ENCODE assay signal across 8 cellular contexts in genomic region chr21:41678944-41679343, GRCh38.
A peak's percentile ranks its signal among the peaks of the same experiment; 100 is the strongest.
DNase-seq lines count a peak whose midpoint lies in the region; ATAC-seq, FAIRE-seq and TF ChIP-seq lines count a peak whose summit lies in the region.

No MANE protein-coding gene starts in this region.

- H3K27me3 ChIP-seq in Panc1 (ENCODE audit: control insufficient read depth, insufficient read depth, low read length): no peaks in the 10 kb centered on the region
- no peaks in the 10 kb centered on the region; a peak in 2 of 7 replicates for H3K27me3 ChIP-seq in H1 (replicated peaks in 1 of 4; ENCODE audit: control insufficient read depth in 3 of 4, extremely low read depth in 1 of 4, insufficient read depth in 3 of 4, low read length in 3 of 4)
- no peaks in the 10 kb centered on the region for H3K27me3 ChIP-seq in right lobe of liver
- no peaks in the 10 kb centered on the region for H3K27me3 ChIP-seq in thyroid gland

- DNase-seq in AG09309 (ENCODE audit: low read depth) (peak; percentile 90), HT-29 (ENCODE audit: low spot score) (peak; percentile 97), Panc1 (ENCODE audit: low read depth, low spot score) (peak; percentile 94), H1 (ENCODE audit: low read depth in 1 of 2, low spot score in 2 of 2) (peak; percentile 82 to 87), right lobe of liver (peak; percentile 94 to 97 (median 94)), thyroid gland (peak; percentile 89 to 96)
- no peak for DNase-seq in activated naive CD4-positive, alpha-beta T cell treated with Interleukin-2 at 50 U/mL for 16 hours

- H2BK5ac ChIP-seq in H1 (ENCODE audit: low read depth, low read length): peak overlapping the region; percentile 82

- peak overlapping the region; percentile 78; the same call in 1 of the 2 replicates for H2BK20ac ChIP-seq in H1 (ENCODE audit: low read length)

- H2BK120ac ChIP-seq in H1 (replicated peaks; ENCODE audit: low read depth, low read length): no peak overlapping the region

- H2AFZ ChIP-seq in H1 (ENCODE audit: low read length): peak overlapping the region; percentile 73

- peak; percentile 98 for FAIRE-seq in H1 (lab: Jason Lieb, UNC)

- H2BK15ac ChIP-seq in H1 (ENCODE audit: low read length): no peak overlapping the region; the same call in 1 of the 2 replicates

- ATAC-seq in Panc1 (peak; percentile 84), right lobe of liver (peak; percentile 93 to 98 (median 98)), HG03469 (IDR thresholded peaks at IDR 0.05; ENCODE audit: unreplicated experiment) (no peak)

- H3K4ac ChIP-seq in H1 (replicated peaks; ENCODE audit: insufficient read length, low read depth, low read length): no peak overlapping the region

- TF ChIP-seq CTCF in AG09309 (IDR thresholded peaks at IDR 0.05; ENCODE audit: control insufficient read depth, insufficient read depth, low read depth, low read length, missing control alignments): no peak
- no peak for TF ChIP-seq CTCF in Panc1 (IDR thresholded peaks at IDR 0.05)
- TF ChIP-seq CTCF in H1 (IDR thresholded peaks at IDR 0.05; ENCODE audit: control extremely low read depth in 1 of 3, insufficient read depth in 1 of 3, low read depth in 1 of 3, low read length in 3 of 3): no peak
- no peak for TF ChIP-seq CTCF in right lobe of liver (IDR thresholded peaks at IDR 0.05)
- TF ChIP-seq CTCF in thyroid gland (IDR thresholded peaks at IDR 0.05): no peak

- in situ Hi-C loops in Panc1 (cut with HindIII; ENCODE audit: low pct_unique_long_range_greater_than_20kb, low sequenced_read_pairs): no loop called here

- 28% methylated on average over 12 of the region's 12 CpGs; no CpG with 5 or more reads in 1 of the 2 experiments for WGBS in H1 (ENCODE audit: extremely low coverage in 1 of 2, insufficient coverage in 1 of 2, insufficient read length in 1 of 2, insufficient replicate concordance in 2 of 2, low coverage in 1 of 2, low lambda C conversion rate in 2 of 2, missing lambda C conversion rate in 1 of 2), 2 experiments
- WGBS in right lobe of liver (ENCODE audit: insufficient coverage, low coverage, low lambda C conversion rate, missing lambda C conversion rate): 9% methylated on average over 4 of the region's 12 CpGs
- WGBS in thyroid gland, 2 donors: 49 to 51% methylated on average over 5 to 12 of the region's 12 CpGs

- no TSS peak for BruUV-seq in Panc1 (replicated peaks; lab: Mats Ljungman, UMichigan)

- H3K27ac ChIP-seq in Panc1 (ENCODE audit: low read length) (peak overlapping the region; percentile 97), H1 (ENCODE audit: low read depth, low read length) (no peak overlapping the region), right lobe of liver (peak overlapping the region; percentile 75 to 80 (median 75)), thyroid gland (peak overlapping the region; percentile 53 to 92 (median 88))

- H3K36me3 ChIP-seq in Panc1 (ENCODE audit: control insufficient read depth, insufficient read depth, low read length): no peaks in the 10 kb centered on the region
- no peaks in the 10 kb centered on the region for H3K36me3 ChIP-seq in H1 (ENCODE audit: control insufficient read depth in 2 of 4, insufficient read depth in 4 of 4, low read length in 3 of 4)
- no peaks in the 10 kb centered on the region for H3K36me3 ChIP-seq in right lobe of liver
- H3K36me3 ChIP-seq in thyroid gland: no peaks in the 10 kb centered on the region

- no peak overlapping the region for H3K4me2 ChIP-seq in H1 (ENCODE audit: insufficient read depth in 1 of 2, low read depth in 2 of 2, low read length in 2 of 2)

- no peak for TF ChIP-seq EP300 in H1 (IDR thresholded peaks at IDR 0.05; ENCODE audit: borderline replicate concordance in 1 of 2, low read depth in 2 of 2, low read length in 2 of 2)

- H3K79me1 ChIP-seq in H1 (ENCODE audit: low read depth, low read length): no peaks in the 10 kb centered on the region

- H3K9ac ChIP-seq in H1 (replicated peaks in 1 of 4; ENCODE audit: extremely low read depth in 1 of 4, low read depth in 3 of 4, low read length in 3 of 4): no peak overlapping the region

- no peaks in the 10 kb centered on the region for H3K23me2 ChIP-seq in H1 (ENCODE audit: low read depth, low read length)

- TF ChIP-seq POLR2A in H1 (IDR thresholded peaks at IDR 0.05; ENCODE audit: control extremely low read depth in 1 of 2, low read depth in 2 of 2, low read length in 2 of 2) (no peak), right lobe of liver (IDR thresholded peaks at IDR 0.05) (no peak), thyroid gland (IDR thresholded peaks at IDR 0.05) (peak in 1 of 2 donors; percentile 53)

- H3K14ac ChIP-seq in H1 (ENCODE audit: insufficient read length): no peak overlapping the region

- peak overlapping the region; percentile 99 for H2BK12ac ChIP-seq in H1 (ENCODE audit: low read depth, low read length)

- no peak for TF ChIP-seq RAD21 in H1 (IDR thresholded peaks at IDR 0.05 in 1 of 2, conservative IDR thresholded peaks at IDR 0.05 in 1 of 2; ENCODE audit: low read depth in 2 of 2, low read length in 2 of 2)

- H3K18ac ChIP-seq in H1 (ENCODE audit: extremely low read depth, low read length): peak overlapping the region; percentile 51; the same call in 1 of the 2 replicates

- H3K4me1 ChIP-seq in Panc1 (ENCODE audit: control insufficient read depth, insufficient read depth, low read length) (peaks cover 78% of the 10 kb centered on the region), H1 (replicated peaks in 1 of 4; ENCODE audit: control insufficient read depth in 3 of 4, insufficient read depth in 4 of 4, low read length in 3 of 4) (peaks cover 0 to 10% (median 6%) of the 10 kb centered on the region in 4 experiments; a peak in 6 of 7 replicates), right lobe of liver (peaks cover 0 to 12% (median 4%) of the 10 kb centered on the region in 4 donors), thyroid gland (peaks cover 6 to 34% of the 10 kb centered on the region in 2 donors)

- no peak overlapping the region for H3K23ac ChIP-seq in H1 (ENCODE audit: insufficient read length)

- H3K9me3 ChIP-seq in Panc1 (ENCODE audit: control insufficient read depth, insufficient read depth, low read depth, low read length) (no peaks in the 10 kb centered on the region), H1 (ENCODE audit: insufficient read depth in 2 of 2, low read depth in 1 of 2, low read length in 1 of 2) (no peaks in the 10 kb centered on the region), right lobe of liver (no peaks in the 10 kb centered on the region), thyroid gland (no peaks in the 10 kb centered on the region)

- H3K4me3 ChIP-seq in AG09309 (ENCODE audit: control insufficient read depth, low read depth, low read length) (no peak overlapping the region), Panc1 (ENCODE audit: low read depth in 2 of 2, low read length in 2 of 2) (peak overlapping the region; percentile 33 to 46), H1 (ENCODE audit: extremely low read depth in 1 of 4, insufficient read depth in 2 of 4, low read depth in 3 of 4, low read length in 4 of 4) (no peak overlapping the region), right lobe of liver (no peak overlapping the region), thyroid gland (replicated peaks in 1 of 3) (no peak overlapping the region)

- no peaks in the 10 kb centered on the region for H4K20me1 ChIP-seq in H1 (replicated peaks in 1 of 2; ENCODE audit: control insufficient read depth in 1 of 2, insufficient read depth in 2 of 2, low read length in 2 of 2)

- H3K79me2 ChIP-seq in H1 (ENCODE audit: control insufficient read depth in 1 of 2, insufficient read depth in 2 of 2, low read length in 2 of 2): no peaks in the 10 kb centered on the region

- CTCF ChIA-PET in Panc1 (lab: Charles Lee): interaction anchor here (1.4 kb wide), 1 partner anchor 67 kb away, joined by 6 read pairs; no protein-coding TSS in a partner anchor
- CTCF ChIA-PET in H1 (lab: Charles Lee; ENCODE audit: partially characterized antibody): interaction anchor here (0.9 to 2.1 kb wide), 7 partner anchors 15 to 132 kb away, joined by 3 to 9 read pairs (median 3); no protein-coding TSS in a partner anchor

- POLR2A ChIA-PET in Panc1 (lab: Charles Lee): interaction anchor here (0.7 to 1.4 kb wide), 3 partner anchors 36 to 66 kb away, joined by 3 to 7 read pairs (median 4); no protein-coding TSS in a partner anchor
- POLR2A ChIA-PET in H1 (lab: Charles Lee; ENCODE audit: partially characterized antibody): interaction anchor here (1.0 kb wide), 1 partner anchor 10 kb away, joined by 4 read pairs; no protein-coding TSS in a partner anchor

- no peak overlapping the region; the same call in 1 of the 2 replicates for H4K8ac ChIP-seq in H1 (ENCODE audit: extremely low read depth, insufficient read depth, low read length)

- intact Hi-C loops in Panc1 (cut with micrococcal nuclease; ENCODE audit: unreplicated experiment) (loop anchor here (2.0 to 5.0 kb wide), 3 partner anchors 37 to 73 kb away; no protein-coding TSS in a partner anchor), right lobe of liver (cut with DNase I) (no loop called here), thyroid gland (cut with DNase I) (loop anchor here (10.0 kb wide), 1 partner anchor 46 kb away; no protein-coding TSS in a partner anchor)

- H3K56ac ChIP-seq in H1 (replicated peaks; ENCODE audit: insufficient read length, low read depth, low read length): no peak overlapping the region

- H2AK5ac ChIP-seq in H1 (ENCODE audit: low read depth, low read length): no peak overlapping the region

- H4K5ac ChIP-seq in H1 (ENCODE audit: insufficient read length, low read depth, low read length): no peak overlapping the region

- H4K91ac ChIP-seq in H1 (replicated peaks; ENCODE audit: insufficient read length, low read length): no peak overlapping the region

TF ChIP-seq in H1, 55 proteins besides CTCF, POLR2A, EP300 and RAD21 (continues in another document):
- TF ChIP-seq JUN (IDR thresholded peaks at IDR 0.05; ENCODE audit: low read depth, low read length): peak; percentile 61; the same call in 1 of the 2 replicates
- peak; percentile 31; the same call in 1 of the 2 replicates for TF ChIP-seq CHD2 (IDR thresholded peaks at IDR 0.05; ENCODE audit: low read length)
- TF ChIP-seq SP4 (IDR thresholded peaks at IDR 0.05; ENCODE audit: low read length): no peak
- TF ChIP-seq GTF2F1 (IDR thresholded peaks at IDR 0.05; ENCODE audit: borderline replicate concordance, low read depth, low read length): no peak
- 0 out of 2 replicates have a peak, but pooled peaks have one; percentile 13 for TF ChIP-seq ATF3 (IDR thresholded peaks at IDR 0.05; ENCODE audit: insufficient read depth, low read depth, low read length)
- TF ChIP-seq CREB1 (IDR thresholded peaks at IDR 0.05): peak; percentile 70
- TF ChIP-seq TEAD4 (IDR thresholded peaks at IDR 0.05; ENCODE audit: low read depth, low read length): peak; percentile 83
- TF ChIP-seq RFX5 (IDR thresholded peaks at IDR 0.05; ENCODE audit: borderline replicate concordance, low read depth, low read length): no peak

Comparison
In these comparisons a context has a peak if more than half of its experiments do, and no peak if none do; other contexts are left out.
1. H3K4me3 ChIP-seq: peak in Panc1 (2 of 2); none in AG09309 (single experiment), H1 (0 of 4), right lobe of liver (0 of 3) and thyroid gland (0 of 3).
2. intact Hi-C loops: an anchor here in Panc1 (2.0 to 5.0 kb wide) and thyroid gland (10.0 kb wide); none called in right lobe of liver.